8 cellular contexts compared by ENCODE assay signal in the genomic region with DNA sequence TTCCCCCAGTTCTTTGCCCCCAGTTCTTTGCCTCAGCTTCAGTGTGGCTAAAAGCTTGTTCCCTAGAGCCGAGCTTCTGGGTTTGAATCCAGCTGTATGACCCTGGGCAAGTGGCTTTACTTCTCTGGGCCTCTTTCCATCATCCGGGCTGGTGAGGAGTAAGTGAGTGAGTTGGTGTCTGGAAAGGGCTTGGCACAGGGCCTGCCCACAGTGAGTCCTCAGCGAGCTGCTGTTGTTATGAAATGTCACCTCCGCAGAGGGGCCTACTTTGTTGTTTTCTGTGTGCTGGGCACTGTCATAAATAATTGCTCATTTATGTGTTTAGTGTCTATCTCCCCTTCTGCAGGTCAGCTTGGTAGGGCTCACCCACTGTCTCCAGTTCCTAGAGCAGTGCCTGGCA. TPM values are rescaled to one million over a fixed set of nuclear protein-coding genes. Genes with fewer than 3 reads are reported as not detected.
DNase-seq lines count a peak whose midpoint lies in the region; ATAC-seq and TF ChIP-seq lines count a peak whose summit lies in the region.

No MANE protein-coding gene starts in this region.

- H3K4me2 ChIP-seq in OCI-LY1 (ENCODE audit: low read length) (peak overlapping the region; percentile 26; the same call in 1 of the 2 replicates), osteoblast (ENCODE audit: insufficient read depth, low read length) (no peak overlapping the region)

- H2AFZ ChIP-seq in OCI-LY1 (ENCODE audit: low read length): no peak overlapping the region
- H2AFZ ChIP-seq in osteoblast (ENCODE audit: low read length): no peak overlapping the region

- H4K20me1 ChIP-seq in OCI-LY1 (ENCODE audit: insufficient read depth, low read length): no peaks in the 10 kb centered on the region
- peaks cover 28% of the 10 kb centered on the region for H4K20me1 ChIP-seq in osteoblast (ENCODE audit: insufficient read depth, low read length)

- H3K79me2 ChIP-seq in OCI-LY1 (ENCODE audit: insufficient read depth, low read length) (no peaks in the 10 kb centered on the region), osteoblast (ENCODE audit: insufficient read depth, low read length) (peaks cover 47% of the 10 kb centered on the region)

- H3K27me3 Mint-ChIP-seq in chondrocyte (ENCODE audit: low read depth): no peaks in the 10 kb centered on the region

- H3K4me3 ChIP-seq in OCI-LY1 (ENCODE audit: low read depth, low read length, poor library complexity, severe bottlenecking) (no peak overlapping the region), osteoblast (ENCODE audit: insufficient read depth, low read length) (no peak overlapping the region), sigmoid colon (no peak overlapping the region), lower leg skin (ENCODE audit: low read depth, poor library complexity, severe bottlenecking) (no peak overlapping the region)

- H3K4me3 Mint-ChIP-seq in chondrocyte (ENCODE audit: unreplicated experiment): no peak overlapping the region

- H3K9me2 ChIP-seq in OCI-LY1 (ENCODE audit: low read depth, low read length): no peaks in the 10 kb centered on the region

- no peaks in the 10 kb centered on the region for H3K27me3 ChIP-seq in OCI-LY1 (ENCODE audit: insufficient read depth, low read length)
- no peaks in the 10 kb centered on the region for H3K27me3 ChIP-seq in osteoblast (ENCODE audit: insufficient read depth, low read length)
- no peaks in the 10 kb centered on the region for H3K27me3 ChIP-seq in sigmoid colon

- peaks cover 78% of the 10 kb centered on the region for H3K4me1 ChIP-seq in OCI-LY1 (ENCODE audit: insufficient read depth, low read length, severe bottlenecking)
- H3K4me1 ChIP-seq in osteoblast (ENCODE audit: insufficient read depth, low read length): peaks cover 44% of the 10 kb centered on the region
- peaks cover 0 to 47% (median 33%) of the 10 kb centered on the region in 4 donors for H3K4me1 ChIP-seq in sigmoid colon

- intact Hi-C loops in sigmoid colon (cut with DNase I): no loop called here
- intact Hi-C loops in lower leg skin (cut with DNase I; ENCODE audit: low total_unique reads): no loop called here

- H3K36me3 ChIP-seq in OCI-LY1 (ENCODE audit: insufficient read depth, low read length): no peaks in the 10 kb centered on the region
- H3K36me3 ChIP-seq in osteoblast (ENCODE audit: insufficient read depth, low read length): peaks cover 10% of the 10 kb centered on the region
- no peaks in the 10 kb centered on the region for H3K36me3 ChIP-seq in sigmoid colon

- no peak for TF ChIP-seq EP300 in sigmoid colon (IDR thresholded peaks at IDR 0.05)

- WGBS in sigmoid colon, 2 donors: 52 to 66% methylated on average over 4 of the region's 4 CpGs
- 41 to 43% methylated on average over 4 of the region's 4 CpGs for WGBS in lower leg skin, 2 donors

- peak overlapping the region; percentile 42; the same call in 1 of the 2 replicates for H3K9ac ChIP-seq in OCI-LY1 (ENCODE audit: low read length)

- H3K9me3 Mint-ChIP-seq in chondrocyte (ENCODE audit: low read depth): no peaks in the 10 kb centered on the region

- TF ChIP-seq POLR2A in sigmoid colon (IDR thresholded peaks at IDR 0.05) (no peak), GM18505 (IDR thresholded peaks at IDR 0.05; ENCODE audit: borderline replicate concordance, extremely low read depth, insufficient read depth, insufficient read length) (no peak), lower leg skin (IDR thresholded peaks at IDR 0.05) (no peak)

- no peak for TF ChIP-seq CTCF in OCI-LY1 (IDR thresholded peaks at IDR 0.05; ENCODE audit: low read length)
- no peak for TF ChIP-seq CTCF in chondrocyte (IDR thresholded peaks at IDR 0.05)
- TF ChIP-seq CTCF in osteoblast (IDR thresholded peaks at IDR 0.05; ENCODE audit: extremely low read depth, low read depth, low read length): no peak
- TF ChIP-seq CTCF in sigmoid colon (IDR thresholded peaks at IDR 0.05): no peak
- no peak for TF ChIP-seq CTCF in lower leg skin (IDR thresholded peaks at IDR 0.05)

- peaks cover 2% of the 10 kb centered on the region for H3K36me3 Mint-ChIP-seq in chondrocyte (ENCODE audit: low read depth)

- peak overlapping the region; percentile 41 for H3K27ac Mint-ChIP-seq in chondrocyte (ENCODE audit: unreplicated experiment)

- ATAC-seq in HG03095 (IDR thresholded peaks at IDR 0.05; ENCODE audit: unreplicated experiment): no peak
- ATAC-seq in GM18505 (IDR thresholded peaks at IDR 0.05; ENCODE audit: unreplicated experiment): no peak

- DNase-seq in GM03348 (ENCODE audit: low spot score) (peak; percentile 66), chondrocyte (ENCODE audit: low spot score) (no peak), osteoblast (ENCODE audit: insufficient read length, low spot score, missing footprints) (peak; percentile 94), sigmoid colon (no peak), lower leg skin (ENCODE audit: low spot score in 2 of 2) (no peak)

- H3K27ac ChIP-seq in OCI-LY1 (ENCODE audit: low read depth, low read length, poor library complexity, severe bottlenecking) (peak overlapping the region; percentile 96), osteoblast (ENCODE audit: low read depth, low read length) (no peak overlapping the region), sigmoid colon (peak overlapping the region in 2 of 4 donors; percentile 46 to 51)

- H3K9me3 ChIP-seq in OCI-LY1 (ENCODE audit: low read length) (no peaks in the 10 kb centered on the region), osteoblast (ENCODE audit: low read depth, low read length) (no peaks in the 10 kb centered on the region), sigmoid colon (no peaks in the 10 kb centered on the region)

- H3K4me1 Mint-ChIP-seq in chondrocyte (ENCODE audit: low read depth): peaks cover 48% of the 10 kb centered on the region

- H3F3A ChIP-seq in OCI-LY1 (ENCODE audit: insufficient read depth, low read length): no peaks in the 10 kb centered on the region; the same call in 1 of the 2 replicates

RNA-seq across cellular contexts. Expression of gene SLC6A6, which starts 31.7 kb away (rescaled TPM):
- total RNA-seq in chondrocyte (46.0 to 63.9 TPM (median 48.0 TPM) in 3 replicates), osteoblast (76.6 and 86.5 TPM in 2 replicates), sigmoid colon (10 to 100 TPM in 1 of 4 donors, 1 to 10 TPM in 3; 6.4 to 19.1 (median 9.1) TPM), lower leg skin (100 to 1,000 TPM in 1 of 4 donors, 10 to 100 TPM in 3; 34.4 to 166 (median 55.2) TPM)
- polyA plus RNA-seq in sigmoid colon: 1 to 10 TPM; 2.3 to 8.4 (median 2.4) TPM

Comparison
In these comparisons a context has a peak if more than half of its experiments do, and no peak if none do; other contexts are left out.
1. DNase-seq: peak in GM03348 (single experiment) and osteoblast (single experiment); none in chondrocyte (single experiment), sigmoid colon (single experiment) and lower leg skin (0 of 2).